In the genomic region with DNA sequence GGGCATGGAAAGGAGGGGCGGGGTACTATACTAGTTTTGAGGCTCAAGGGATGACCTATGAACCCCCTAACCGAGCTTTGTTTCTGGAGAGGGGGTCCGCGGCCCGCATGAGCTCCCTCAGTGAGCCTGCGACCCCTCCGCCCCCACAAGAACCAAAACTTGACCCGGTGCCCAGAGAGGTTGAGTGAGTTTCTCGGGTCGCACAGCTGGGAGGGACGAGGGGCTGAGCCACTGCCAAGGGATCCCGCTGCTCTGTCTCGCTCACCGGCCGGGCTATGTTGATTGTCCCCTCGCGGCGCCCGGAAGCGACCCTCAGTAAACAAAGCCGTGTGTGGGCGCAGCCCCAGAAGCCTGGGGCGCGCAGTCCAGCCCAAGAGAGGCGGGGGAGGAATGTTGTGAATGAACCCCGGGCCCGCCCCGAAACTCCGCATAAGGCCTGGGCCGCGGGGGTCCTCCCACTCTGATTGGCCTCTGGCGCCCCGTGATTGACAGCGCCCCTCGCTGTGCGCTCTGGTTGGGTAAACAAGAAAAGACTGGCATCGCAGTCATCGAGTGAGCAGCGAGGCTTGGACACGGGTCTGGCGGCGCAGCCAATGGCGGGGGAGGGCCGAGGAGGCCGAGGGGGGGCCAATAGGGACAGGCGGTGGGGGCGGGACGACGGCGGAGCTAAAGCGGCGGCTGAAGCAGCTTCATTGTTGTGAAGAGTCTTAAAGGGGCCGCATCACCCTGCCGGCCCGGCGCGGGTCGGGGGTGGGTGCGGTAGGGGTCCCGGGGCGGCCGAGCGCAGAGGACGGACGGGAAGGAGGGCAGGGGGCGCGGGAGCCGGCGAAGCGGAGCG, we compare ENCODE assay signal across 8 cellular contexts.
DNase-seq lines count a peak whose midpoint lies in the region; TF ChIP-seq lines count a peak whose summit lies in the region.

ZSWIM4 (plus strand) TSS at position 692 of the 838 bp plus-strand sequence. CDS start 206 bp downstream, outside the sequence.

- H3K36me3 ChIP-seq in effector memory CD4-positive, alpha-beta T cell (ENCODE audit: control insufficient read depth, insufficient read depth, low read length), result no peaks in the 10 kb centered on the region

- H3K9me3 ChIP-seq in effector memory CD4-positive, alpha-beta T cell (ENCODE audit: control insufficient read depth, low read length), result no peaks in the 10 kb centered on the region

- DNase-seq in CMK (ENCODE audit: low read depth) (peak; percentile 97), GM20000 (ENCODE audit: low spot score) (peak; percentile 99), HS-5 (ENCODE audit: low read depth) (peak; percentile 99), NK-92 (lab: John Stamatoyannopoulos, UW; ENCODE audit: unreplicated experiment) (peak; percentile 64), medulla oblongata (ENCODE audit: extremely low spot score) (peak; percentile 99)
- DNase-seq in activated CD8-positive, alpha-beta memory T cell treated with anti-CD3 and anti-CD28 coated beads for 24 hours, result peak; percentile 95
- peak; percentile 79 to 88 (median 80) for DNase-seq in effector memory CD4-positive, alpha-beta T cell
- peak; percentile 93 to 95 (median 94) for DNase-seq in stimulated activated CD4-positive, alpha-beta T cell treated with anti-CD3 and anti-CD28 coated beads, TNF-alpha, amount 100 ng/mL, for 48 hours (ENCODE audit: low read depth in 3 of 3)

- H3K4me3 ChIP-seq in effector memory CD4-positive, alpha-beta T cell (ENCODE audit: insufficient read depth, low read depth, low read length, poor library complexity, severe bottlenecking), result peak within 1 kb of the TSS; percentile 77

- H3K27ac ChIP-seq in effector memory CD4-positive, alpha-beta T cell (ENCODE audit: insufficient read depth, low read length, poor library complexity, severe bottlenecking), result peak within 1 kb of the TSS; percentile 72

- no peaks in the 10 kb centered on the region for H3K27me3 ChIP-seq in effector memory CD4-positive, alpha-beta T cell (replicated peaks; ENCODE audit: control insufficient read depth, insufficient read depth, low read length, poor library complexity, severe bottlenecking)

- H3K4me1 ChIP-seq in effector memory CD4-positive, alpha-beta T cell (ENCODE audit: control insufficient read depth, insufficient read depth, low read length, poor library complexity, severe bottlenecking), result peaks cover 22% of the 10 kb centered on the region

- no peak for TF ChIP-seq CTCF in GM20000 (IDR thresholded peaks at IDR 0.05; ENCODE audit: extremely low read depth, missing control alignments)

Comparison
In these comparisons a context has a peak if more than half of its experiments do, and no peak if none do; other contexts are left out.
1. Peak in every context shown above with its lines: DNase-seq, H3K4me3 ChIP-seq and H3K27ac ChIP-seq.